ENCODE assay signal across 1 cellular context in the genomic region with DNA sequence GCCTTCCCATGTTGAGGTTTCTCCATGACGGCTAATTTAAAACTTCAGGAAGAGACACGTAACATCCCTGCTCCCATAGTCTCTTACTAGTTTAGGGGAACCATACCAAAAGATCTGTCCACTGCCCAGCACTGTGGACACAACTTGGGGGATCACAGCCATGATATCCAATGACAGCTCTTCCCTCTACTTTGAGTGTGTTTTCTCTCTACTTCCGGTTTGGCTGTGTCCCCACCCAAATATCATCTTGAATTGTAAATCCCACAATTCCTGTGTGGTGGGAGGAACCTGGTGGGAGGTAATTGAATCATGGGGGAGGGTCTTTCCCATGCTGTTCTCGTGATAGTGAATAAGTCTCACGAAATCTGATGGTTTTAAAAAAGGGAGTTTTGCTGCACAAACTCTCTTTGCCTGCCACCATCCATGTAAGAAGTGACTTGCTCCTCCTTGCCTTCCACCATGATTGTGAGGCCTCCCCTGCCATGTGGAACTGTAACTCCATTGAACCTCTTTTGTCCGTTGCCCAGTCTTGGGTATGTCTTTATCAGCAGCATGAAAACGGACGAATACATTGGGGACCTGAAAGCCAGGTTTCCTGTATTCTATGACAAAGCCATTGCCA.
A peak's percentile ranks its signal among the peaks of the same experiment; 100 is the strongest.
TF ChIP-seq lines count a peak whose summit lies in the region.

No MANE protein-coding gene starts in this region.

TF ChIP-seq in HepG2, 621 proteins besides CTCF, POLR2A, EP300 and RAD21 (continued from another document and continues in another):
- TF ChIP-seq, protein P1, sequence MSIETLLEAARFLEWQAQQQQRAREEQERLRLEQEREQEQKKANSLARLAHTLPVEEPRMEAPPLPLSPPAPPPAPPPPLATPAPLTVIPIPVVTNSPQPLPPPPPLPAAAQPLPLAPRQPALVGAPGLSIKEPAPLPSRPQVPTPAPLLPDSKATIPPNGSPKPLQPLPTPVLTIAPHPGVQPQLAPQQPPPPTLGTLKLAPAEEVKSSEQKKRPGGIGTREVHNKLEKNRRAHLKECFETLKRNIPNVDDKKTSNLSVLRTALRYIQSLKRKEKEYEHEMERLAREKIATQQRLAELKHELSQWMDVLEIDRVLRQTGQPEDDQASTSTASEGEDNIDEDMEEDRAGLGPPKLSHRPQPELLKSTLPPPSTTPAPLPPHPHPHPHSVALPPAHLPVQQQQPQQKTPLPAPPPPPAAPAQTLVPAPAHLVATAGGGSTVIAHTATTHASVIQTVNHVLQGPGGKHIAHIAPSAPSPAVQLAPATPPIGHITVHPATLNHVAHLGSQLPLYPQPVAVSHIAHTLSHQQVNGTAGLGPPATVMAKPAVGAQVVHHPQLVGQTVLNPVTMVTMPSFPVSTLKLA (IDR thresholded peaks at IDR 0.05) = no peak
- no peak for TF ChIP-seq CREB3 (CRISPR knock-in tag; IDR thresholded peaks at IDR 0.05)
- TF ChIP-seq CC2D1A (CRISPR knock-in tag; IDR thresholded peaks at IDR 0.05) = 0 out of 2 replicates have a peak, but pooled peaks have one; percentile 26
- TF ChIP-seq TGIF2 (CRISPR knock-in tag; IDR thresholded peaks at IDR 0.05) = no peak
- TF ChIP-seq, protein P2, sequence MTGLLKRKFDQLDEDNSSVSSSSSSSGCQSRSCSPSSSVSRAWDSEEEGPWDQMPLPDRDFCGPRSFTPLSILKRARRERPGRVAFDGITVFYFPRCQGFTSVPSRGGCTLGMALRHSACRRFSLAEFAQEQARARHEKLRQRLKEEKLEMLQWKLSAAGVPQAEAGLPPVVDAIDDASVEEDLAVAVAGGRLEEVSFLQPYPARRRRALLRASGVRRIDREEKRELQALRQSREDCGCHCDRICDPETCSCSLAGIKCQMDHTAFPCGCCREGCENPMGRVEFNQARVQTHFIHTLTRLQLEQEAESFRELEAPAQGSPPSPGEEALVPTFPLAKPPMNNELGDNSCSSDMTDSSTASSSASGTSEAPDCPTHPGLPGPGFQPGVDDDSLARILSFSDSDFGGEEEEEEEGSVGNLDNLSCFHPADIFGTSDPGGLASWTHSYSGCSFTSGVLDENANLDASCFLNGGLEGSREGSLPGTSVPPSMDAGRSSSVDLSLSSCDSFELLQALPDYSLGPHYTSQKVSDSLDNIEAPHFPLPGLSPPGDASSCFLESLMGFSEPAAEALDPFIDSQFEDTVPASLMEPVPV (CRISPR knock-in tag; IDR thresholded peaks at IDR 0.05) = no peak
- 0 out of 2 replicates have a peak, but pooled peaks have one; percentile 5 for TF ChIP-seq NFYC (CRISPR knock-in tag; IDR thresholded peaks at IDR 0.05)
- no peak for TF ChIP-seq ZMYM4 (CRISPR knock-in tag; IDR thresholded peaks at IDR 0.05)
- TF ChIP-seq TBX2 (CRISPR knock-in tag; IDR thresholded peaks at IDR 0.05; ENCODE audit: borderline replicate concordance) = no peak
- TF ChIP-seq ZNF18 (CRISPR knock-in tag; IDR thresholded peaks at IDR 0.05; ENCODE audit: insufficient replicate concordance) = no peak
- TF ChIP-seq MTA1 (CRISPR knock-in tag; IDR thresholded peaks at IDR 0.05; ENCODE audit: borderline replicate concordance) = no peak
- TF ChIP-seq ZXDC (CRISPR knock-in tag; IDR thresholded peaks at IDR 0.05) = no peak
- no peak for TF ChIP-seq SRSF4 (IDR thresholded peaks at IDR 0.05; ENCODE audit: low read depth, low read length, poor library complexity, severe bottlenecking)
- TF ChIP-seq ZNF143 (CRISPR knock-in tag; IDR thresholded peaks at IDR 0.05) = no peak
- no peak for TF ChIP-seq KDM1A (CRISPR knock-in tag; IDR thresholded peaks at IDR 0.05)
- TF ChIP-seq PAF1 (CRISPR knock-in tag; IDR thresholded peaks at IDR 0.05) = no peak
- no peak for TF ChIP-seq ZBTB40 (IDR thresholded peaks at IDR 0.05)
- TF ChIP-seq ZBTB40 (CRISPR knock-in tag; IDR thresholded peaks at IDR 0.05) = no peak
- peak; percentile 7; the same call in 1 of the 2 replicates for TF ChIP-seq ZNF605 (CRISPR knock-in tag; IDR thresholded peaks at IDR 0.05)
- TF ChIP-seq THAP8 (CRISPR knock-in tag; IDR thresholded peaks at IDR 0.05; ENCODE audit: borderline replicate concordance) = no peak
- no peak for TF ChIP-seq MED1 (CRISPR knock-in tag; IDR thresholded peaks at IDR 0.05)
- no peak for TF ChIP-seq HNRNPL (IDR thresholded peaks at IDR 0.05; ENCODE audit: low read depth, low read length)
- TF ChIP-seq MXD4 (CRISPR knock-in tag; IDR thresholded peaks at IDR 0.05) = no peak
- TF ChIP-seq, protein P3, sequence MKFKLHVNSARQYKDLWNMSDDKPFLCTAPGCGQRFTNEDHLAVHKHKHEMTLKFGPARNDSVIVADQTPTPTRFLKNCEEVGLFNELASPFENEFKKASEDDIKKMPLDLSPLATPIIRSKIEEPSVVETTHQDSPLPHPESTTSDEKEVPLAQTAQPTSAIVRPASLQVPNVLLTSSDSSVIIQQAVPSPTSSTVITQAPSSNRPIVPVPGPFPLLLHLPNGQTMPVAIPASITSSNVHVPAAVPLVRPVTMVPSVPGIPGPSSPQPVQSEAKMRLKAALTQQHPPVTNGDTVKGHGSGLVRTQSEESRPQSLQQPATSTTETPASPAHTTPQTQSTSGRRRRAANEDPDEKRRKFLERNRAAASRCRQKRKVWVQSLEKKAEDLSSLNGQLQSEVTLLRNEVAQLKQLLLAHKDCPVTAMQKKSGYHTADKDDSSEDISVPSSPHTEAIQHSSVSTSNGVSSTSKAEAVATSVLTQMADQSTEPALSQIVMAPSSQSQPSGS (CRISPR knock-in tag; IDR thresholded peaks at IDR 0.05) = no peak
- no peak; the same call in 1 of the 2 replicates for TF ChIP-seq ZNF644 (CRISPR knock-in tag; IDR thresholded peaks at IDR 0.05; ENCODE audit: low read depth)
- TF ChIP-seq PRDM10 (CRISPR knock-in tag; IDR thresholded peaks at IDR 0.05; ENCODE audit: low read depth) = no peak
- TF ChIP-seq SALL1 (CRISPR knock-in tag; IDR thresholded peaks at IDR 0.05) = 0 out of 2 replicates have a peak, but pooled peaks have one; percentile 24
- no peak for TF ChIP-seq MIER2 (CRISPR knock-in tag; IDR thresholded peaks at IDR 0.05)
- no peak for TF ChIP-seq RBAK (CRISPR knock-in tag; IDR thresholded peaks at IDR 0.05)
